1 cellular context compared by ENCODE assay signal in genomic region chr19:12996542-12997094, GRCh38.
TF ChIP-seq lines count a peak whose summit lies in the region.

No MANE protein-coding gene starts in this region.

TF ChIP-seq in endothelial cell of umbilical vein, 7 proteins besides CTCF, POLR2A, EP300 and RAD21 (continued from another document):
- no peak for TF ChIP-seq GATA2 (IDR thresholded peaks at IDR 0.05; ENCODE audit: insufficient read depth, insufficient read length, low read depth, low read length)
